Comparison of ENCODE assay signal across 9 cellular contexts in genomic region chr1:21593231-21593630, GRCh38.
"Had no signal": no experiment of that assay in that cellular context is flagged by ENCODE, and none has a peak within 500 bp of the region (broad histone marks: within the 10 kb centered on the region; RNA-seq: fewer than 3 reads in every experiment).

No MANE protein-coding gene starts in this region.

- H2AFZ ChIP-seq: GM23338 had no signal

- H3K4me2 ChIP-seq: GM23338 had no signal

- DNase-seq: H9, HCEC 1CT, HFFc6, IMR-90, KG1 had no signal

- ATAC-seq: GM23338, K562 had no signal

- H3K4me3 ChIP-seq: GM23338, K562 had no signal

- FAIRE-seq: H54, HTR-8/SVneo, K562 had no signal
